In the genomic region with DNA sequence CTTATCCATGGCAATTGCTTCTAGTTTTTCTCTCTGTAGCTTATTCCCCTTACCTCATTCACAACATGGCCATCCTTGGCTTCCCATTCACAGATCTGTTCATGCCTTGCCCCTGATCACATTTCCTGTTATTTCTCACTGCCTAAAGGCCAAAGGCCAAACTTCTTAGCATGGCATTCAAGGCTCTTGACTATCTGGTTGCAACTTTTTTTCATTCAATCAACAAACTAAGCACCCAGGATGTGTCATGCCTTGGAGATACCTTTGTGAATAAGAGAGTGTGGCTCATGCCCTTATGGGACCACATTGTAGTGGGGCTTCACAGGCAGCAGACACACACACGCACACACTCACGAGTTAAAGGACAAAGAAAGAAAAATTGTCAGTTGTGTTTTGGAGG, we compare ENCODE assay signal across 2 cellular contexts.
TF ChIP-seq lines count a peak whose summit lies in the region.

No MANE protein-coding gene starts in this region.

TF ChIP-seq in HepG2, 621 proteins besides CTCF, POLR2A, EP300 and RAD21:
- TF ChIP-seq, protein P1, sequence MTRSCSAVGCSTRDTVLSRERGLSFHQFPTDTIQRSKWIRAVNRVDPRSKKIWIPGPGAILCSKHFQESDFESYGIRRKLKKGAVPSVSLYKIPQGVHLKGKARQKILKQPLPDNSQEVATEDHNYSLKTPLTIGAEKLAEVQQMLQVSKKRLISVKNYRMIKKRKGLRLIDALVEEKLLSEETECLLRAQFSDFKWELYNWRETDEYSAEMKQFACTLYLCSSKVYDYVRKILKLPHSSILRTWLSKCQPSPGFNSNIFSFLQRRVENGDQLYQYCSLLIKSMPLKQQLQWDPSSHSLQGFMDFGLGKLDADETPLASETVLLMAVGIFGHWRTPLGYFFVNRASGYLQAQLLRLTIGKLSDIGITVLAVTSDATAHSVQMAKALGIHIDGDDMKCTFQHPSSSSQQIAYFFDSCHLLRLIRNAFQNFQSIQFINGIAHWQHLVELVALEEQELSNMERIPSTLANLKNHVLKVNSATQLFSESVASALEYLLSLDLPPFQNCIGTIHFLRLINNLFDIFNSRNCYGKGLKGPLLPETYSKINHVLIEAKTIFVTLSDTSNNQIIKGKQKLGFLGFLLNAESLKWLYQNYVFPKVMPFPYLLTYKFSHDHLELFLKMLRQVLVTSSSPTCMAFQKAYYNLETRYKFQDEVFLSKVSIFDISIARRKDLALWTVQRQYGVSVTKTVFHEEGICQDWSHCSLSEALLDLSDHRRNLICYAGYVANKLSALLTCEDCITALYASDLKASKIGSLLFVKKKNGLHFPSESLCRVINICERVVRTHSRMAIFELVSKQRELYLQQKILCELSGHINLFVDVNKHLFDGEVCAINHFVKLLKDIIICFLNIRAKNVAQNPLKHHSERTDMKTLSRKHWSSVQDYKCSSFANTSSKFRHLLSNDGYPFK (CRISPR knock-in tag; IDR thresholded peaks at IDR 0.05; ENCODE audit: borderline replicate concordance): no peak
- TF ChIP-seq ZNF3 (CRISPR knock-in tag; IDR thresholded peaks at IDR 0.05): peak; percentile 93

TF ChIP-seq in K562, 482 proteins besides CTCF, POLR2A, EP300 and RAD21:
- TF ChIP-seq ZNF551 (CRISPR knock-in tag; IDR thresholded peaks at IDR 0.05) (no peak), ZNF3 (CRISPR knock-in tag; IDR thresholded peaks at IDR 0.05) (peak; percentile 60; the same call in 1 of the 2 replicates)
